Comparison of ENCODE assay signal across 13 cellular contexts in genomic region chr7:45069444-45070253, GRCh38. TPM values are rescaled to one million over a fixed set of nuclear protein-coding genes. Genes with fewer than 3 reads are reported as not detected.
DNase-seq lines count a peak whose midpoint lies in the region; ATAC-seq and TF ChIP-seq lines count a peak whose summit lies in the region.
"Had no signal": no experiment of that assay in that cellular context is flagged by ENCODE, and none has a peak within 500 bp of the region (broad histone marks: within the 10 kb centered on the region; RNA-seq: fewer than 3 reads in every experiment).

No MANE protein-coding gene starts in this region.

- no peak overlapping the region for H3K4me2 ChIP-seq in GM23248 (ENCODE audit: unreplicated experiment)

- no peaks in the 10 kb centered on the region for H3K9me3 Mint-ChIP-seq in Calu3 (ENCODE audit: low read depth, unreplicated experiment)

- no peaks in the 10 kb centered on the region for H3K9me2 ChIP-seq in GM23248 (ENCODE audit: insufficient read depth)

- no peak overlapping the region for H3K4me3 ChIP-seq in GM23248
- H3K4me3 ChIP-seq: gastrocnemius medialis had no signal

- peaks cover 12% of the 10 kb centered on the region for H3K36me3 Mint-ChIP-seq in Calu3 (ENCODE audit: insufficient read depth, unreplicated experiment)

- peaks cover 14% of the 10 kb centered on the region for H3K4me1 Mint-ChIP-seq in Calu3 (ENCODE audit: low read depth, unreplicated experiment)

- POLR2A ChIA-PET in RWPE1 (lab: Yijun Ruan, JAX; ENCODE audit: low non-redundant PET), result interaction anchor here (0.7 kb wide), 1 partner anchor 54 kb away, joined by 4 read pairs; no protein-coding TSS in a partner anchor

- 90 to 92% methylated on average over 15 of the region's 15 CpGs for WGBS in GM23248 (ENCODE audit: low coverage in 1 of 2, low lambda C conversion rate in 2 of 2, missing lambda C conversion rate in 2 of 2), 2 experiments

- H3K79me2 ChIP-seq in GM23248 (ENCODE audit: insufficient read depth), result peaks cover 24% of the 10 kb centered on the region; the same call in 1 of the 2 replicates

- H3K4me3 Mint-ChIP-seq in Calu3 (ENCODE audit: low read depth, unreplicated experiment), result no peak overlapping the region

- in situ Hi-C loops in GM23248 (cut with MboI), result no loop called here

- H3K27ac Mint-ChIP-seq in Calu3 (ENCODE audit: unreplicated experiment), result no peak overlapping the region

- H3F3A ChIP-seq in GM23248 (ENCODE audit: insufficient read depth), result no peaks in the 10 kb centered on the region

- BruUV-seq in Calu3 (replicated peaks; lab: Mats Ljungman, UMichigan), result no TSS peak

- ATAC-seq in HG03108 (IDR thresholded peaks at IDR 0.05; ENCODE audit: unreplicated experiment), result no peak
- ATAC-seq: gastrocnemius medialis, sciatic nerve had no signal

- H3K4me1 ChIP-seq in GM23248 (ENCODE audit: insufficient read depth), result no peaks in the 10 kb centered on the region
- H3K4me1 ChIP-seq: gastrocnemius medialis had no signal

- H3K36me3 ChIP-seq in GM23248 (ENCODE audit: low read depth), result peaks cover 2% of the 10 kb centered on the region; the same call in 1 of the 2 replicates

- TF ChIP-seq CTCF in Calu3 (IDR thresholded peaks at IDR 0.05; ENCODE audit: unreplicated experiment) (peak; percentile 24), RWPE1 (conservative IDR thresholded peaks at IDR 0.05; ENCODE audit: low read depth) (no peak)

- intact Hi-C loops in Calu3 (cut with micrococcal nuclease; ENCODE audit: unreplicated experiment), result no loop called here

- CTCF ChIA-PET in Calu3 (lab: Charles Lee), result no interaction called here
- CTCF ChIA-PET in RWPE1 (lab: Yijun Ruan, JAX), result interaction anchor here (0.8 kb wide), 1 partner anchor 66 kb away, joined by 4 read pairs; no protein-coding TSS in a partner anchor

- H3K9me3 ChIP-seq in GM23248 (ENCODE audit: low read depth), result no peaks in the 10 kb centered on the region
- H3K9me3 ChIP-seq: gastrocnemius medialis had no signal

- H3K27me3 Mint-ChIP-seq in Calu3 (ENCODE audit: unreplicated experiment), result no peaks in the 10 kb centered on the region

- H4K20me1 ChIP-seq in GM23248 (ENCODE audit: insufficient read depth), result no peaks in the 10 kb centered on the region; the same call in 1 of the 2 replicates

- DNase-seq in AG20443 (ENCODE audit: low spot score), result peak; percentile 11
- DNase-seq in Calu3, result no peak
- no peak for DNase-seq in RWPE1 (ENCODE audit: low spot score)
- peak; percentile 14 for DNase-seq in iPS-NIHi7 (ENCODE audit: extremely low spot score)
- no peak for DNase-seq in pons (ENCODE audit: low spot score)
- no peak for DNase-seq in GM23248
- DNase-seq: gastrocnemius medialis; KBM-7; NCI-H1105; NCI-H2227 treated with DMSO at 0.1 percent for 48 hours; stimulated activated CD4-positive, alpha-beta T cell treated with anti-CD3 and anti-CD28 coated beads, Interleukin-4, amount 100 ng/mL, for 24 hours had no signal

- H2AFZ ChIP-seq in GM23248, result no peak overlapping the region

- H3K9ac ChIP-seq in GM23248, result no peak overlapping the region

- no peaks in the 10 kb centered on the region for H3K27me3 ChIP-seq in GM23248 (replicated peaks; ENCODE audit: insufficient read depth)
- H3K27me3 ChIP-seq: gastrocnemius medialis had no signal

- H3K27ac ChIP-seq in RWPE1 (peak overlapping the region; percentile 16), GM23248 (no peak overlapping the region)
- H3K27ac ChIP-seq: gastrocnemius medialis had no signal

RNA-seq across cellular contexts. Expression of gene NACAD, which starts 19.1 kb away (rescaled TPM):
- 0.90 and 1.0 TPM in 2 replicates for total RNA-seq in Calu3 (2022)
- 1.0 and 2.9 TPM in 2 replicates for total RNA-seq in GM23248 (2014; rRNA removed; shearing (Covaris generic))
- 0.93 and 1.2 TPM in 2 replicates for polyA plus RNA-seq in GM23248 (2016; fragmentation: Nextera tagmentation; extraction: Ambion mirVana)

RNA-seq across cellular contexts. Expression of gene TBRG4, which starts 41.8 kb away (rescaled TPM):
- total RNA-seq in Calu3 (2022), result 191 and 199 TPM in 2 replicates
- 60.4 and 62.7 TPM in 2 replicates for total RNA-seq in GM23248 (2014; rRNA removed; shearing (Covaris generic))
- 55.8 and 58.4 TPM in 2 replicates for polyA plus RNA-seq in GM23248 (2016; fragmentation: Nextera tagmentation; extraction: Ambion mirVana)

Comparison
In these comparisons a context has a peak if more than half of its experiments do, and no peak if none do; other contexts are left out.
1. DNase-seq: peak in AG20443 (single experiment) and iPS-NIHi7 (single experiment); none in Calu3 (single experiment), RWPE1 (single experiment), pons (single experiment) and GM23248 (single experiment).